In the genomic region with DNA sequence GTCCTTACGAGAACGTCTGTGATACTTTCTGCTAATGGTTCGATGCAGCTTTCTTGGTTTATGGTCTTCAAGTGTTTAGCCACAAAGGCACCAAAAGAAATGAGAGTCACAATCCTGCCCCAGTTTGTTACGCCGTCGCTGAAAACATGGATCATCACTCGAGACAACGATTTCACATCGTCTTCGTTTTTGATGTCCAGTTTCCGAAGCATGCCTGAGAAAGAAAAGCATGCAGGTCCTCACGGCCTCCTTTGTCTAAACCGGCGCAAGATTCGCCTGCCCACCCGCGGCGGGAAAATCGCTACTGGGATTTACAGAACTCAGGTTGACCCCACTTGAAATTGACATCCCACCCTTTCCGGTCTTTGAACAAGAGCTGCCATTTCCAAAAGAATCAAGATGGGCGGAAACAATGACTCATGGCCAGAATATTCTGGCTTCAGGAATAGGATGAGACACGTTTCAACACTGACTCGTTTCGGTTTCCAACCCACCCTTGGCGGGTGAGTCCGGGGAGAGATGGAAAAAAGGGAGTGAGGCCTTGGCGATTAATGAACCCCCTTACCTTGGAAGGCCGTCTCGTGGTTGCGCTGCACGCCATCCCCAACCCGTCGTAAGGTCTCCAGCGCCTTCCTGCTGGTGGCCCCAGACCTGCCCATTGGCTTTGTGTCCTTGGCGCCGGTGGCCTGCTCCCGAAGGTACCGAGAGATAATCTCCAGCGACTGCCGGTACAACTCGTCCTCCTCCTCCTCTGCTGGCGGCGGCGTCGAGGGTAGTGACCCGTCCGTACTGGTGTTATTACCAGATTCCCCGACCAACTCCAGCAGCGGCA, we compare ENCODE assay signal across 8 cellular contexts. TPM values are rescaled to one million over a fixed set of nuclear protein-coding genes. Genes with fewer than 3 reads are reported as not detected.
DNase-seq lines count a peak whose midpoint lies in the region; FAIRE-seq and TF ChIP-seq lines count a peak whose summit lies in the region.

No MANE protein-coding gene starts in this region.

- H3K9ac ChIP-seq in astrocyte (ENCODE audit: low read length) = peak overlapping the region; percentile 98

- H2AFZ ChIP-seq in astrocyte (ENCODE audit: low read depth, low read length) = no peak overlapping the region
- H2AFZ ChIP-seq in hepatocyte = no peak overlapping the region

- H4K20me1 ChIP-seq in astrocyte (ENCODE audit: insufficient read depth, low read length) (peaks cover 54% of the 10 kb centered on the region), hepatocyte (ENCODE audit: insufficient read depth, poor library complexity, severe bottlenecking) (peaks cover 56% of the 10 kb centered on the region)

- no peaks in the 10 kb centered on the region for H3K9me3 Mint-ChIP-seq in astrocyte (ENCODE audit: unreplicated experiment)

- H3K4me1 ChIP-seq in astrocyte (ENCODE audit: insufficient read depth, low read length) (peaks cover 27% of the 10 kb centered on the region), hepatocyte (ENCODE audit: insufficient read depth) (peaks cover 23% of the 10 kb centered on the region)

- H3K27me3 ChIP-seq in astrocyte (ENCODE audit: insufficient read depth, low read length) = no peaks in the 10 kb centered on the region
- no peaks in the 10 kb centered on the region for H3K27me3 ChIP-seq in hepatocyte

- TF ChIP-seq CTCF in astrocyte (IDR thresholded peaks at IDR 0.05; ENCODE audit: insufficient read depth, low read depth, low read length) (no peak), hepatocyte (IDR thresholded peaks at IDR 0.05; ENCODE audit: poor library complexity) (no peak), D721Med (IDR thresholded peaks at IDR 0.05; ENCODE audit: insufficient read depth, missing control alignments) (no peak)

- H3K4me3 ChIP-seq in astrocyte (ENCODE audit: insufficient read depth, low read depth, low read length) = peak overlapping the region; percentile 98
- H3K4me3 ChIP-seq in hepatocyte = peak overlapping the region; percentile 85

- H3K4me3 Mint-ChIP-seq in astrocyte (ENCODE audit: unreplicated experiment) = peak overlapping the region; percentile 100

- peaks cover 4% of the 10 kb centered on the region for H3K4me1 Mint-ChIP-seq in astrocyte (ENCODE audit: low read depth, unreplicated experiment)

- no peaks in the 10 kb centered on the region for H3K27me3 Mint-ChIP-seq in astrocyte (ENCODE audit: low read depth, unreplicated experiment)

- DNase-seq in DMS79 treated with DMSO at 0.1 percent for 48 hours (lab: John Stamatoyannopoulos, UW) = peak; percentile 38
- DNase-seq in HS-27A (ENCODE audit: low read depth) = peak; percentile 87
- peak; percentile 81 for DNase-seq in RCC 7860 (ENCODE audit: low spot score)
- peak; percentile 87 for DNase-seq in astrocyte (ENCODE audit: low read depth)
- DNase-seq in hepatocyte (ENCODE audit: low spot score) = peak; percentile 77
- peak; percentile 73 for DNase-seq in renal cortical epithelial cell (ENCODE audit: low read depth)
- no peak for DNase-seq in NCI-H510A (lab: John Stamatoyannopoulos, UW)
- DNase-seq in D721Med (ENCODE audit: insufficient read length, low spot score) = no peak

- peaks cover 47% of the 10 kb centered on the region for H3K36me3 Mint-ChIP-seq in astrocyte (ENCODE audit: low read depth, unreplicated experiment)

- H3K27ac ChIP-seq in astrocyte (ENCODE audit: low read depth, low read length) = peak overlapping the region; percentile 98
- peak overlapping the region; percentile 100 for H3K27ac ChIP-seq in hepatocyte

- H3K36me3 ChIP-seq in astrocyte (ENCODE audit: insufficient read depth, low read length) = peaks cover 45% of the 10 kb centered on the region
- peaks cover 6% of the 10 kb centered on the region for H3K36me3 ChIP-seq in hepatocyte (replicated peaks; ENCODE audit: insufficient read depth, low read depth)

- no peaks in the 10 kb centered on the region for H3K9me2 ChIP-seq in hepatocyte (replicated peaks; ENCODE audit: insufficient read depth)

- 2% methylated on average over 49 of the region's 49 CpGs for WGBS in hepatocyte (ENCODE audit: low lambda C conversion rate, missing lambda C conversion rate)

- H3K9me3 ChIP-seq in astrocyte (ENCODE audit: insufficient read depth, low read depth, low read length) (no peaks in the 10 kb centered on the region), hepatocyte (ENCODE audit: low read depth) (no peaks in the 10 kb centered on the region)

- peak overlapping the region; percentile 99 for H3K27ac Mint-ChIP-seq in astrocyte (ENCODE audit: unreplicated experiment)

- FAIRE-seq in RCC 7860 (lab: Jason Lieb, UNC) = peak; percentile 40
- FAIRE-seq in astrocyte (lab: Jason Lieb, UNC) = no peak
- no peak for FAIRE-seq in D721Med (lab: Jason Lieb, UNC)

- H3K79me2 ChIP-seq in astrocyte (ENCODE audit: insufficient read depth, low read length) (peaks cover 69% of the 10 kb centered on the region), hepatocyte (peaks cover 69% of the 10 kb centered on the region)

- H3K4me2 ChIP-seq in astrocyte (ENCODE audit: low read length) (peak overlapping the region; percentile 96), hepatocyte (peak overlapping the region; percentile 83)

RNA-seq across cellular contexts. Expression of gene MCL1, which starts 0.9 kb away (rescaled TPM):
- total RNA-seq in astrocyte (196 and 210 TPM in 2 replicates), hepatocyte (302 and 388 TPM in 2 replicates), renal cortical epithelial cell (250 and 364 TPM in 2 replicates)
- polyA plus RNA-seq in hepatocyte = 150 and 181 TPM in 2 replicates

RNA-seq across cellular contexts. Expression of gene ADAMTSL4, which starts 29.3 kb away (rescaled TPM):
- total RNA-seq in astrocyte (5.3 and 6.7 TPM in 2 replicates), hepatocyte (3.7 and 8.1 TPM in 2 replicates), renal cortical epithelial cell (1.4 and 7.4 TPM in 2 replicates)
- 19.7 and 28.0 TPM in 2 replicates for polyA plus RNA-seq in hepatocyte

RNA-seq across cellular contexts. Expression of gene ENSA, which starts 50.9 kb away (rescaled TPM):
- total RNA-seq in astrocyte (83.9 and 99.6 TPM in 2 replicates), hepatocyte (101 and 148 TPM in 2 replicates), renal cortical epithelial cell (109 and 232 TPM in 2 replicates)
- polyA plus RNA-seq in hepatocyte = 70.8 and 86.5 TPM in 2 replicates

Comparison
In these comparisons a context has a peak if more than half of its experiments do, and no peak if none do; other contexts are left out.
1. DNase-seq: peak in DMS79 treated with DMSO at 0.1 percent for 48 hours (single experiment), HS-27A (single experiment), RCC 7860 (single experiment), astrocyte (single experiment), hepatocyte (single experiment) and renal cortical epithelial cell (single experiment); none in NCI-H510A (single experiment) and D721Med (single experiment).